In the genomic region with DNA sequence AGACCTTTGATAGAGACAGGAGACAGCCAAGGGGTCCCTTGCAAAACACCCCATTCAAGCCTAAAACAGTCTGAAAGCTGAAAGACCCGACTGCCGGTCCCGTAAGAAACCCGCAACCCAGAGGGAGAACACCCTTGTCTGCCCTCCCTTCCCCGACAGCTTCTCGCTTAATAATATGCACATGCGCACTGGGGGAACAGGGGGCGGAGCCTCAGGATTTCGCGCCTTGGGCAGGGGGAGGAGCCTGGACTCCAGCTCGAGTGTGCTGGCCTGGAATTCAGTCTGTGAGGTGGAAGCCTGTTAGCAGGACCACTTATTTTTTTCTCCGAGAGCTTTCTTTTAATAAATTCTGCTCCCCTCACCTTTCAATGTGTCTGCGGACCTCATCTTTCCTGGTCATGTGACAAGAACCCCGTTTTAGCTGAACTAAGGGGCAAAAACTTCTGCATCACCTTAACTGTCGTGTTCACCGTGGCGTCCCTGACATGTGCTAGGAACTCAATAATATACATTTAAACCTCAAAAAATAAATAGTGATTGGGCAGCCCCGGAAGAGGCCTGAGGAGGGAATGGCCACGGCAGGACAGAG, we compare ENCODE assay signal across 8 cellular contexts. TPM values are rescaled to one million over a fixed set of nuclear protein-coding genes. Genes with fewer than 3 reads are reported as not detected.
DNase-seq lines count a peak whose midpoint lies in the region; ATAC-seq, FAIRE-seq and TF ChIP-seq lines count a peak whose summit lies in the region.

No MANE protein-coding gene starts in this region.

- H3K9me1 ChIP-seq in K562 (ENCODE audit: control insufficient read depth, insufficient read depth, low read length): no peaks in the 10 kb centered on the region

- CTCF ChIA-PET in HepG2 (lab: Yijun Ruan, JAX; ENCODE audit: low intra/inter-chr PET ratio, low total read pairs) (no interaction called here), K562 (lab: Yijun Ruan, JAX; ENCODE audit: low intra/inter-chr PET ratio) (no interaction called here)

- intact Hi-C loops in right lobe of liver (cut with DNase I): no loop called here
- intact Hi-C loops in HepG2 (cut with micrococcal nuclease; ENCODE audit: unreplicated experiment): no loop called here
- intact Hi-C loops in K562 (cut with micrococcal nuclease): no loop called here
- intact Hi-C loops in lower lobe of right lung (cut with DNase I): no loop called here

- H3K4me1 ChIP-seq in right lobe of liver: no peaks in the 10 kb centered on the region
- no peaks in the 10 kb centered on the region for H3K4me1 ChIP-seq in HepG2 (ENCODE audit: insufficient read depth, low read length)
- peaks cover 7 to 10% of the 10 kb centered on the region in 2 experiments for H3K4me1 ChIP-seq in K562 (replicated peaks in 1 of 2; ENCODE audit: control insufficient read depth in 2 of 2, insufficient read depth in 2 of 2, low read length in 2 of 2)
- peaks cover 14% of the 10 kb centered on the region for H3K4me1 ChIP-seq in lower lobe of right lung

- TF ChIP-seq POLR2A in right lobe of liver (IDR thresholded peaks at IDR 0.05) (peak; percentile 16), HepG2 (IDR thresholded peaks at IDR 0.05; ENCODE audit: insufficient read depth in 1 of 2, low read depth in 2 of 2, low read length in 2 of 2) (no peak), K562 (conservative IDR thresholded peaks at IDR 0.05) (no peak)

- H3K79me2 ChIP-seq in HepG2 (ENCODE audit: insufficient read depth, low read length) (no peaks in the 10 kb centered on the region), K562 (ENCODE audit: control insufficient read depth, insufficient read depth, low read length) (no peaks in the 10 kb centered on the region)

- FAIRE-seq in HepG2 (lab: Jason Lieb, UNC) (no peak), K562 (lab: Jason Lieb, UNC) (peak; percentile 54)

- TF ChIP-seq RAD21 in HepG2 (CRISPR knock-in tag; IDR thresholded peaks at IDR 0.05) (no peak), K562 (CRISPR knock-in tag; conservative IDR thresholded peaks at IDR 0.05 in 1 of 2, IDR thresholded peaks at IDR 0.05 in 1 of 2) (no peak)

- in situ Hi-C loops in HepG2 (cut with HindIII; ENCODE audit: extremely low pct_ligation_motif_present, low pct_unique_long_range_greater_than_20kb): no loop called here
- in situ Hi-C loops in K562 (cut with MboI): no loop called here

- H2AFZ ChIP-seq in HepG2 (ENCODE audit: low read length) (no peak overlapping the region), K562 (ENCODE audit: low read depth, low read length) (peak overlapping the region; percentile 75)

- ATAC-seq in right lobe of liver: peak; percentile 81 to 95 (median 86)
- no peak for ATAC-seq in HepG2
- peak; percentile 93 for ATAC-seq in K562
- peak; percentile 87 to 89 for ATAC-seq in lower lobe of right lung
- ATAC-seq in GM21360 (IDR thresholded peaks at IDR 0.05; ENCODE audit: unreplicated experiment): no peak
- no peak for ATAC-seq in HG03469 (IDR thresholded peaks at IDR 0.05; ENCODE audit: unreplicated experiment)

- TF ChIP-seq EP300 in HepG2 (IDR thresholded peaks at IDR 0.05; ENCODE audit: low read depth in 2 of 2, low read length in 2 of 2): no peak
- TF ChIP-seq EP300 in HepG2 (CRISPR knock-in tag; IDR thresholded peaks at IDR 0.05; ENCODE audit: borderline replicate concordance): no peak
- no peak for TF ChIP-seq EP300 in K562 (IDR thresholded peaks at IDR 0.05; ENCODE audit: low read length)

- H3K4me3 ChIP-seq in right lobe of liver (peak overlapping the region in 2 of 3 donors; percentile 26 to 44), HepG2 (replicated peaks in 1 of 3; ENCODE audit: insufficient read depth in 1 of 3, low read depth in 2 of 3, low read length in 3 of 3) (no peak overlapping the region), K562 (no peak overlapping the region), lower lobe of right lung (peak overlapping the region; percentile 46)

- H3K27me3 ChIP-seq in right lobe of liver (no peaks in the 10 kb centered on the region), HepG2 (ENCODE audit: control insufficient read depth in 1 of 2, insufficient read depth in 2 of 2, low read length in 2 of 2) (no peaks in the 10 kb centered on the region), K562 (ENCODE audit: control insufficient read depth in 2 of 2, insufficient read depth in 2 of 2, low read length in 2 of 2) (0 out of 5 replicates have a peak, but pooled peaks cover 0 to 4% of the 10 kb centered on the region in 2 experiments), lower lobe of right lung (ENCODE audit: low read depth) (no peaks in the 10 kb centered on the region)

- DNase-seq in right lobe of liver (peak; percentile 57 to 79 (median 67)), HepG2 (ENCODE audit: low spot score) (no peak), T follicular helper cell (ENCODE audit: low read depth) (peak; percentile 9), K562 (ENCODE audit: extremely low read depth in 1 of 4, low spot score in 3 of 4) (peak; percentile 71 to 76 (median 74)), lower lobe of right lung (peak; percentile 79)
- peak; percentile 34 to 61 for DNase-seq in stimulated activated CD8-positive, alpha-beta memory T cell treated with anti-CD3 and anti-CD28 coated beads, Interleukin-15, amount 100 ng/mL, for 48 hours (ENCODE audit: low read depth in 2 of 2)

- H3K4me2 ChIP-seq in HepG2 (ENCODE audit: low read depth, low read length) (no peak overlapping the region), K562 (ENCODE audit: insufficient read depth, low read length) (no peak overlapping the region)

- H3K36me3 ChIP-seq in right lobe of liver (no peaks in the 10 kb centered on the region), HepG2 (replicated peaks in 1 of 2; ENCODE audit: control insufficient read depth in 1 of 2, insufficient read depth in 2 of 2, low read length in 2 of 2) (peaks cover 0 to 2% of the 10 kb centered on the region in 2 experiments; a peak in 2 of 5 replicates), K562 (ENCODE audit: control insufficient read depth, insufficient read depth, low read length) (no peaks in the 10 kb centered on the region), lower lobe of right lung (no peaks in the 10 kb centered on the region)

- no peaks in the 10 kb centered on the region; the same call in 1 of the 2 replicates for H4K20me1 ChIP-seq in HepG2 (ENCODE audit: insufficient read depth, low read length)
- no peaks in the 10 kb centered on the region for H4K20me1 ChIP-seq in K562 (replicated peaks; ENCODE audit: control insufficient read depth, insufficient read depth, low read length)

- H3K27ac ChIP-seq in right lobe of liver (no peak overlapping the region), HepG2 (ENCODE audit: extremely low read length, insufficient read depth, low read length) (no peak overlapping the region), K562 (ENCODE audit: extremely low read depth, low read depth, low read length) (no peak overlapping the region), lower lobe of right lung (peak overlapping the region; percentile 49)

- TF ChIP-seq CTCF in right lobe of liver (IDR thresholded peaks at IDR 0.05) (no peak), HepG2 (CRISPR knock-in tag; IDR thresholded peaks at IDR 0.05) (no peak), K562 (IDR thresholded peaks at IDR 0.05 in 2 of 3, conservative IDR thresholded peaks at IDR 0.05 in 1 of 3; ENCODE audit: insufficient read depth in 2 of 3, low read depth in 1 of 3, low read length in 3 of 3) (no peak), lower lobe of right lung (IDR thresholded peaks at IDR 0.05) (no peak)

- H3K9me3 ChIP-seq in right lobe of liver (no peaks in the 10 kb centered on the region), HepG2 (ENCODE audit: low read length) (no peaks in the 10 kb centered on the region), K562 (replicated peaks; ENCODE audit: control insufficient read depth, insufficient read depth, low read depth, low read length) (no peaks in the 10 kb centered on the region), lower lobe of right lung (no peaks in the 10 kb centered on the region)

- 40% methylated on average over 15 of the region's 19 CpGs for WGBS in right lobe of liver (ENCODE audit: insufficient coverage, low coverage, low lambda C conversion rate, missing lambda C conversion rate)
- WGBS in HepG2 (ENCODE audit: low lambda C conversion rate): 95% methylated on average over 19 of the region's 19 CpGs
- whole genome bisulfite sequencing in K562 (ENCODE audit: insufficient coverage, low coverage, missing lambda C conversion rate): 56% methylated on average over 19 of the region's 19 CpGs

- BruUV-seq in HepG2 (replicated peaks; lab: Mats Ljungman, UMichigan) (no TSS peak), K562 (replicated peaks; lab: Mats Ljungman, UMichigan) (no TSS peak)

- POLR2A ChIA-PET in HepG2 (lab: Yijun Ruan, JAX): no interaction called here
- POLR2A ChIA-PET in K562 (lab: Yijun Ruan, JAX): interaction anchor here (0.7 to 0.8 kb wide), 2 partner anchors 8 to 10 kb away, joined by 4 to 5 read pairs; no protein-coding TSS in a partner anchor

- H3K9ac ChIP-seq in HepG2 (ENCODE audit: insufficient read depth, low read depth, low read length): no peak overlapping the region
- no peak overlapping the region for H3K9ac ChIP-seq in K562 (ENCODE audit: insufficient read depth in 1 of 2, low read depth in 2 of 2, low read length in 2 of 2)

RNA-seq across cellular contexts. Expression of a gene that starts 17.0 kb away (rescaled TPM):
- total RNA-seq in right lobe of liver (1 to 10 TPM in 3 of 6 experiments, under 1 TPM in 3; 0.49 to 2.0 (median 0.95) TPM), HepG2 (2016; rRNA removed; fragmentation: Illumina TruSeq; extraction: Trizol) (4.0 and 5.8 TPM in 2 replicates), K562 (2014; rRNA removed) (not detected in 2 replicates), K562 (2014; rRNA removed; fragmentation: Illumina TruSeq; extraction: Trizol) (not detected in 2 replicates), K562 (2015; rRNA removed; fragmentation: Illumina TruSeq; extraction: Trizol) (not detected in 2 replicates), K562 (2021) (0.11 TPM in 1 of 2 replicates, not detected in the other), lower lobe of right lung (10.4 TPM)
- total RNA-seq in HepG2 (2016; cell fraction: cytosol; rRNA removed; fragmentation: Illumina TruSeq; extraction: Trizol; ENCODE audit: low read depth): 2.7 and 3.1 TPM in 2 replicates
- total RNA-seq in HepG2 (2016; cell fraction: insoluble cytoplasmic fraction; rRNA removed; fragmentation: Illumina TruSeq; extraction: Trizol): 4.7 and 4.8 TPM in 2 replicates
- 8.1 and 8.9 TPM in 2 replicates for total RNA-seq in HepG2 (2016; cell fraction: membrane; rRNA removed; fragmentation: Illumina TruSeq; extraction: Trizol)
- total RNA-seq in HepG2 (2016; cell fraction: nucleus; rRNA removed; fragmentation: Illumina TruSeq; extraction: Trizol): 1.4 and 2.5 TPM in 2 replicates
- polyA plus RNA-seq in HepG2 (2011; rRNA removed) (0.10 and 0.15 TPM in 2 replicates), K562 (2011; rRNA removed) (not detected in 2 replicates), K562 (2014; fragmentation: Illumina TruSeq; extraction: Trizol) (not detected in 2 replicates), K562 (2014; fragmentation: Nextera tagmentation; extraction: Ambion mirVana) (under 1 TPM in 1 of 2 experiments, not detected in 1; 0.13 TPM), K562 (2014; rRNA removed) (not detected in 2 replicates)
- polyA plus RNA-seq in HepG2 (2011; cell fraction: cytosol; rRNA removed): 0.23 and 0.27 TPM in 2 replicates
- polyA plus RNA-seq in HepG2 (2011; cell fraction: nucleus; rRNA removed): 0.08 and 0.10 TPM in 2 replicates
- 0.57 and 0.70 TPM in 2 replicates for polyA plus RNA-seq in HepG2 (2012)
- polyA plus RNA-seq in HepG2 (2016; cell fraction: cytosol; fragmentation: Illumina TruSeq; extraction: Trizol; ENCODE audit: low read depth): 4.8 and 5.5 TPM in 2 replicates
- polyA plus RNA-seq in HepG2 (2016; cell fraction: insoluble cytoplasmic fraction; fragmentation: Illumina TruSeq; extraction: Trizol; ENCODE audit: low read depth): 6.1 and 6.4 TPM in 2 replicates
- polyA plus RNA-seq in HepG2 (2016; cell fraction: membrane; fragmentation: Illumina TruSeq; extraction: Trizol; ENCODE audit: low read depth): 9.3 and 11.0 TPM in 2 replicates
- polyA plus RNA-seq in HepG2 (2016; cell fraction: nucleus; fragmentation: Illumina TruSeq; extraction: Trizol; ENCODE audit: insufficient read depth, low read depth): 4.6 and 5.3 TPM in 2 replicates
- polyA minus RNA-seq in HepG2 (2011; rRNA and poly(A)+ RNA removed; ENCODE audit: low replicate concordance): 0.30 TPM in 1 of 2 replicates, not detected in the other
- 0.26 and 0.40 TPM in 2 replicates for polyA minus RNA-seq in HepG2 (2011; cell fraction: cytosol; rRNA and poly(A)+ RNA removed)
- polyA minus RNA-seq in HepG2 (2011; cell fraction: nucleus; rRNA and poly(A)+ RNA removed): not detected in 2 replicates
- not detected in 2 replicates for total RNA-seq in K562 (2011; cell fraction: chromatin; rRNA removed; ENCODE audit: low replicate concordance)
- total RNA-seq in K562 (2011; cell fraction: nucleolus; rRNA removed): not detected in 2 replicates
- not detected in 2 replicates for total RNA-seq in K562 (2011; cell fraction: nucleoplasm; rRNA removed)
- not detected in 2 replicates for polyA plus RNA-seq in K562 (2011; cell fraction: cytosol; rRNA removed)
- not detected in 2 replicates for polyA plus RNA-seq in K562 (2011; cell fraction: nucleus; rRNA removed)
- polyA plus RNA-seq in K562 (2012): 0.06 and 0.08 TPM in 2 replicates
- not detected in 2 replicates for polyA minus RNA-seq in K562 (2011; rRNA and poly(A)+ RNA removed)
- not detected in 2 replicates for polyA minus RNA-seq in K562 (2011; cell fraction: cytosol; rRNA and poly(A)+ RNA removed)
- not detected in 2 replicates for polyA minus RNA-seq in K562 (2011; cell fraction: nucleus; rRNA and poly(A)+ RNA removed)

Comparison
In these comparisons a context has a peak if more than half of its experiments do, and no peak if none do; other contexts are left out.
1. ATAC-seq: peak in right lobe of liver (4 of 4), K562 (single experiment) and lower lobe of right lung (2 of 2); none in HepG2 (single experiment), GM21360 (single experiment) and HG03469 (single experiment).
2. H3K4me3 ChIP-seq: peak in right lobe of liver (2 of 3) and lower lobe of right lung (single experiment); none in HepG2 (0 of 3) and K562 (single experiment).